23 cellular contexts compared by ENCODE assay signal in the genomic region with DNA sequence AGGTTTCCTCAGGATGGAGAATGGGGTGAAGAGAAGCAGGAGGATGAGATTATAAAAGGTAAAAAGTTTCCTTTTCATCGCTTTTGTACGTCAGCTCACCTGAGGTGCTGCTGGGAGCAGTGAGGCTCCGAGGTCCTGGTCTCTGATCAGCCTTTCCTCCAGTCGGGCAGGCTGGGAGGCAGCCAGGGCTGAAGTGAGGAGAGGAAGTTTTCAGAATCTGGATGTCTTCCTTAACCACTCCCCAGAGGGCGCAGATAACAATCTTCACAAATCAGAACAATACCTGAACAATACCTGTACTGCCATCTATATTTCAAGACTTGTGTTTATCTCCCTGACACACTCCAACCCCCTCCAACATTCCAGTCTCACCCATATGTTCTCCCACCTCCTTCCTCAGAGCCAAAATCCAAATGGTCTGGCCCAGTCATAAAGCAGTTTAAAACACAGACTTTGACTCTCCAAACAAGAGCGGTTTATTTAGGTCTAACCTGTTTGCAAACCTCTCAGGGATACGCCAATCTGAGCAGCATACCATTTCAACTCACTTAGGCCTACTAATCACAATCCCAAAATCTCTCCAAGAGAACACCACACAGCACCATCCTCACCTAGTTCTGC.
"Had no signal": no experiment of that assay in that cellular context is flagged by ENCODE, and none has a peak within 500 bp of the region (broad histone marks: within the 10 kb centered on the region; RNA-seq: fewer than 3 reads in every experiment).

No MANE protein-coding gene starts in this region.

- H3K4me3 ChIP-seq: esophagus squamous epithelium, right lobe of liver, testis had no signal

- H3K27me3 Mint-ChIP-seq: activated CD4-positive, alpha-beta memory T cell treated with anti-CD3 and anti-CD28 coated beads for 36 hours; activated T-cell treated with anti-CD3 and anti-CD28 coated beads, Interleukin-2, amount 50 U/mL, for 24 hours; dendritic cell treated with granulocyte-macrophage colony-stimulating factor and Interleukin-4, amounts not matched to agents 40 ng/mL and 50 ng/mL, for 4 days; naive thymus-derived CD8-positive, alpha-beta T cell had no signal

- ATAC-seq: activated CD4-positive, CD25-positive, alpha-beta regulatory T cell treated with anti-CD3 and anti-CD28 coated beads, Interleukin-2, amount 50 U/mL, for 24 hours; left cardiac atrium; naive thymus-derived CD8-positive, alpha-beta T cell; stimulated activated naive CD8-positive, alpha-beta T cell treated with anti-CD3 and anti-CD28 coated beads, Interleukin-15, Interleukin-2, amounts not matched to agents 100 U/mL and 50 U/mL, for 24 hours had no signal

- H3K27ac ChIP-seq: brain microvascular endothelial cell, epithelial cell of prostate, esophagus squamous epithelium, right lobe of liver, testis had no signal

- H3K27me3 ChIP-seq: brain microvascular endothelial cell, esophagus squamous epithelium, right lobe of liver, testis had no signal

- H3K4me3 Mint-ChIP-seq: activated CD4-positive, alpha-beta memory T cell treated with anti-CD3 and anti-CD28 coated beads for 36 hours; activated T-cell treated with anti-CD3 and anti-CD28 coated beads, Interleukin-2, amount 50 U/mL, for 24 hours; dendritic cell treated with granulocyte-macrophage colony-stimulating factor and Interleukin-4, amounts not matched to agents 40 ng/mL and 50 ng/mL, for 4 days; mesothelial cell of epicardium had no signal

- H3K9me3 ChIP-seq: esophagus squamous epithelium, right lobe of liver, testis had no signal

- DNase-seq: activated CD4-positive, alpha-beta memory T cell treated with anti-CD3 and anti-CD28 coated beads for 36 hours; activated CD4-positive, alpha-beta T cell treated with anti-CD3 and anti-CD28 coated beads for 48 hours; activated CD8-positive, alpha-beta memory T cell treated with anti-CD3 and anti-CD28 coated beads, Interleukin-2, amount 50 U/mL, for 48 hours; activated gamma-delta T cell treated with Interleukin-2 at 50 U/mL for 16 hours; activated naive CD4-positive, alpha-beta T cell treated with anti-CD3 and anti-CD28 coated beads, Interleukin-2, amount 50 U/mL, for 16 hours; activated T-cell treated with anti-CD3 and anti-CD28 coated beads, Interleukin-2, amount 50 U/mL, for 24 hours; amniotic stem cell; brain microvascular endothelial cell; esophagus squamous epithelium; islet precursor cell; left cardiac atrium; naive thymus-derived CD8-positive, alpha-beta T cell; right lobe of liver; stimulated activated CD4-positive, alpha-beta T cell treated with anti-CD3 and anti-CD28 coated beads, Interleukin-2, amount 100 ng/mL, for 48 hours; stimulated activated naive CD8-positive, alpha-beta T cell treated with anti-CD3 and anti-CD28 coated beads, Interleukin-15, Interleukin-2, amounts not matched to agents 100 U/mL and 50 U/mL, for 24 hours; testis; trophoblast cell had no signal

- H3K4me1 Mint-ChIP-seq: mesothelial cell of epicardium had no signal

- H3K9me3 Mint-ChIP-seq: activated CD4-positive, alpha-beta memory T cell treated with anti-CD3 and anti-CD28 coated beads for 36 hours; activated T-cell treated with anti-CD3 and anti-CD28 coated beads, Interleukin-2, amount 50 U/mL, for 24 hours; dendritic cell treated with granulocyte-macrophage colony-stimulating factor and Interleukin-4, amounts not matched to agents 40 ng/mL and 50 ng/mL, for 4 days had no signal

- H3K27ac Mint-ChIP-seq: activated CD4-positive, alpha-beta memory T cell treated with anti-CD3 and anti-CD28 coated beads for 36 hours; activated T-cell treated with anti-CD3 and anti-CD28 coated beads, Interleukin-2, amount 50 U/mL, for 24 hours; dendritic cell treated with granulocyte-macrophage colony-stimulating factor and Interleukin-4, amounts not matched to agents 40 ng/mL and 50 ng/mL, for 4 days; mesothelial cell of epicardium had no signal

- FAIRE-seq: astrocyte, urothelium cell line had no signal
